In genomic region chr11:77568306-77568705, GRCh38 we compare ENCODE assay signal across 37 cellular contexts. TPM values are rescaled to one million over a fixed set of nuclear protein-coding genes. Genes with fewer than 3 reads are reported as not detected.
"Had no signal": no experiment of that assay in that cellular context is flagged by ENCODE, and none has a peak within 500 bp of the region (broad histone marks: within the 10 kb centered on the region; RNA-seq: fewer than 3 reads in every experiment).

No MANE protein-coding gene starts in this region.

- H3K9me3 ChIP-seq: adrenal gland, breast epithelium had no signal

- DNase-seq: activated CD4-positive, alpha-beta memory T cell treated with anti-CD3 and anti-CD28 coated beads for 36 hours; activated CD4-positive, alpha-beta T cell treated with anti-CD3 and anti-CD28 coated beads for 36 hours; activated CD4-positive, alpha-beta T cell treated with anti-CD3 and anti-CD28 coated beads, Interleukin-2, amount 10 ng/mL, durations not matched to agents 24 days and 14 days; activated CD4-positive, CD25-positive, alpha-beta regulatory T cell; activated CD4-positive, CD25-positive, alpha-beta regulatory T cell treated with anti-CD3 and anti-CD28 coated beads, Interleukin-2, amount 50 U/mL, for 72 hours; activated CD8-positive, alpha-beta memory T cell treated with anti-CD3 and anti-CD28 coated beads, Interleukin-2, amount 10 ng/mL, durations not matched to agents 7 days and 5 days; activated CD8-positive, alpha-beta memory T cell treated with anti-CD3 and anti-CD28 coated beads, Interleukin-2, amount 50 U/mL, for 4 hours; activated CD8-positive, alpha-beta T cell treated with anti-CD3 and anti-CD28 coated beads, Interleukin-2, amount 10 ng/mL, durations not matched to agents 7 days and 5 days; activated effector memory CD4-positive, alpha-beta T cell treated with anti-CD3 and anti-CD28 coated beads, Interleukin-2, amount 50 U/mL, for 16 hours; activated naive CD4-positive, alpha-beta T cell treated with anti-CD3 and anti-CD28 coated beads for 36 hours; activated naive CD8-positive, alpha-beta T cell treated with anti-CD3 and anti-CD28 coated beads for 36 hours; activated naive CD8-positive, alpha-beta T cell treated with anti-CD3 and anti-CD28 coated beads, Interleukin-2, amount 50 U/mL, for 24 hours; activated T-cell treated with anti-CD3 and anti-CD28 coated beads, Interleukin-2, amount 50 U/mL, for 1 hour; activated T-cell treated with anti-CD3 and anti-CD28 coated beads, Interleukin-2, amount 50 U/mL, for 48 hours; adrenal gland; amygdala; aorta; central memory CD4-positive, alpha-beta T cell; cerebellar nuclear complex; dorsolateral prefrontal cortex; effector memory CD4-positive, alpha-beta T cell; endodermal cell; foreskin fibroblast; head of caudate nucleus; T-helper 1 cell; T-helper 17 cell; T1000 had no signal

- H3K36me3 Mint-ChIP-seq: activated CD4-positive, alpha-beta memory T cell treated with anti-CD3 and anti-CD28 coated beads for 36 hours; activated CD8-positive, alpha-beta memory T cell treated with anti-CD3 and anti-CD28 coated beads, Interleukin-2, amount 10 ng/mL, durations not matched to agents 7 days and 5 days; activated naive CD8-positive, alpha-beta T cell treated with anti-CD3 and anti-CD28 coated beads for 36 hours; brain had no signal

- H3K4me1 Mint-ChIP-seq: activated CD4-positive, alpha-beta T cell treated with anti-CD3 and anti-CD28 coated beads for 36 hours; activated CD4-positive, alpha-beta T cell treated with anti-CD3 and anti-CD28 coated beads, Interleukin-2, amount 10 ng/mL, durations not matched to agents 24 days and 14 days; activated CD8-positive, alpha-beta memory T cell treated with anti-CD3 and anti-CD28 coated beads, Interleukin-2, amount 10 ng/mL, durations not matched to agents 7 days and 5 days; activated naive CD4-positive, alpha-beta T cell treated with anti-CD3 and anti-CD28 coated beads, Interleukin-2, amount 50 U/mL, for 24 hours; activated naive CD8-positive, alpha-beta T cell treated with anti-CD3 and anti-CD28 coated beads for 36 hours; activated naive CD8-positive, alpha-beta T cell treated with anti-CD3 and anti-CD28 coated beads, Interleukin-2, amount 50 U/mL, for 24 hours; brain had no signal

- H3K4me1 ChIP-seq: breast epithelium had no signal

- H3K27ac Mint-ChIP-seq: activated CD4-positive, alpha-beta memory T cell treated with anti-CD3 and anti-CD28 coated beads for 36 hours; activated CD4-positive, alpha-beta T cell treated with anti-CD3 and anti-CD28 coated beads for 36 hours; activated CD4-positive, alpha-beta T cell treated with anti-CD3 and anti-CD28 coated beads, Interleukin-2, amount 10 ng/mL, durations not matched to agents 24 days and 14 days; activated CD8-positive, alpha-beta memory T cell treated with anti-CD3 and anti-CD28 coated beads, Interleukin-2, amount 10 ng/mL, durations not matched to agents 7 days and 5 days; activated CD8-positive, alpha-beta T cell treated with anti-CD3 and anti-CD28 coated beads, Interleukin-2, amount 10 ng/mL, durations not matched to agents 7 days and 5 days; activated naive CD4-positive, alpha-beta T cell treated with anti-CD3 and anti-CD28 coated beads for 36 hours; activated naive CD4-positive, alpha-beta T cell treated with anti-CD3 and anti-CD28 coated beads, Interleukin-2, amount 50 U/mL, for 24 hours; activated naive CD8-positive, alpha-beta T cell treated with anti-CD3 and anti-CD28 coated beads for 36 hours; activated naive CD8-positive, alpha-beta T cell treated with anti-CD3 and anti-CD28 coated beads, Interleukin-2, amount 50 U/mL, for 24 hours; activated T-helper 1 cell treated with anti-CD3 and anti-CD28 coated beads, Interleukin-12 subunit alpha, Interleukin-12 subunit beta, Interleukin-2, Interleukin-4 antibody, amounts not matched to agents 30 ng/mL and 10 ng/mL and 1 ng/mL, durations not matched to agents 14 hours and 24 hours and 36 hours; activated T-helper 2 cell treated with anti-CD3 and anti-CD28 coated beads, Interferon-gamma antibody, Interleukin-2, Interleukin-4, amounts not matched to agents 10 μg/mL and 5 μg/mL and 100 μg/mL, durations not matched to agents 14 hours and 24 hours and 36 hours; brain; dendritic cell treated with granulocyte-macrophage colony-stimulating factor and Interleukin-4, amounts not matched to agents 40 ng/mL and 50 ng/mL, for 4 days; endodermal cell; T-helper 17 cell; T-helper 2 cell treated with Interferon-gamma antibody and Interleukin-4, amounts not matched to agents 5 μg/mL and 100 μg/mL, for 36 hours had no signal

- H3K4me3 Mint-ChIP-seq: activated CD4-positive, alpha-beta memory T cell treated with anti-CD3 and anti-CD28 coated beads for 36 hours; activated CD4-positive, alpha-beta T cell treated with anti-CD3 and anti-CD28 coated beads for 36 hours; activated CD4-positive, alpha-beta T cell treated with anti-CD3 and anti-CD28 coated beads, Interleukin-2, amount 10 ng/mL, durations not matched to agents 24 days and 14 days; activated CD8-positive, alpha-beta memory T cell treated with anti-CD3 and anti-CD28 coated beads, Interleukin-2, amount 10 ng/mL, durations not matched to agents 7 days and 5 days; activated CD8-positive, alpha-beta T cell treated with anti-CD3 and anti-CD28 coated beads, Interleukin-2, amount 10 ng/mL, durations not matched to agents 7 days and 5 days; activated naive CD4-positive, alpha-beta T cell treated with anti-CD3 and anti-CD28 coated beads for 36 hours; activated naive CD4-positive, alpha-beta T cell treated with anti-CD3 and anti-CD28 coated beads, Interleukin-2, amount 50 U/mL, for 24 hours; activated naive CD8-positive, alpha-beta T cell treated with anti-CD3 and anti-CD28 coated beads for 36 hours; activated naive CD8-positive, alpha-beta T cell treated with anti-CD3 and anti-CD28 coated beads, Interleukin-2, amount 50 U/mL, for 24 hours; activated T-helper 1 cell treated with anti-CD3 and anti-CD28 coated beads, Interleukin-12 subunit alpha, Interleukin-12 subunit beta, Interleukin-2, Interleukin-4 antibody, amounts not matched to agents 30 ng/mL and 10 ng/mL and 1 ng/mL, durations not matched to agents 14 hours and 24 hours and 36 hours; brain; dendritic cell treated with granulocyte-macrophage colony-stimulating factor and Interleukin-4, amounts not matched to agents 40 ng/mL and 50 ng/mL, for 4 days; endodermal cell; T-helper 17 cell; T-helper 2 cell treated with Interferon-gamma antibody and Interleukin-4, amounts not matched to agents 5 μg/mL and 100 μg/mL, for 36 hours had no signal

- ATAC-seq: activated CD4-positive, alpha-beta T cell treated with anti-CD3 and anti-CD28 coated beads for 36 hours; activated CD8-positive, alpha-beta memory T cell treated with anti-CD3 and anti-CD28 coated beads, Interleukin-2, amount 10 ng/mL, durations not matched to agents 7 days and 5 days; activated CD8-positive, alpha-beta T cell treated with anti-CD3 and anti-CD28 coated beads, Interleukin-2, amount 10 ng/mL, durations not matched to agents 7 days and 5 days; activated naive CD8-positive, alpha-beta T cell treated with anti-CD3 and anti-CD28 coated beads, Interleukin-2, amount 50 U/mL, for 24 hours; esophagus mucosa; T-helper 17 cell had no signal

- H3K27me3 ChIP-seq: adrenal gland, breast epithelium, cardiac muscle cell, dorsolateral prefrontal cortex had no signal

- H3K9me3 Mint-ChIP-seq: activated CD4-positive, alpha-beta memory T cell treated with anti-CD3 and anti-CD28 coated beads for 36 hours; activated CD4-positive, alpha-beta T cell treated with anti-CD3 and anti-CD28 coated beads, Interleukin-2, amount 10 ng/mL, durations not matched to agents 24 days and 14 days; activated naive CD4-positive, alpha-beta T cell treated with anti-CD3 and anti-CD28 coated beads for 36 hours; activated T-helper 1 cell treated with anti-CD3 and anti-CD28 coated beads, Interleukin-12 subunit alpha, Interleukin-12 subunit beta, Interleukin-2, Interleukin-4 antibody, amounts not matched to agents 30 ng/mL and 10 ng/mL and 1 ng/mL, durations not matched to agents 14 hours and 24 hours and 36 hours; activated T-helper 2 cell treated with anti-CD3 and anti-CD28 coated beads, Interferon-gamma antibody, Interleukin-2, Interleukin-4, amounts not matched to agents 10 μg/mL and 5 μg/mL and 100 μg/mL, durations not matched to agents 14 hours and 24 hours and 36 hours; dendritic cell treated with granulocyte-macrophage colony-stimulating factor and Interleukin-4, amounts not matched to agents 40 ng/mL and 50 ng/mL, for 4 days; T-helper 2 cell treated with Interferon-gamma antibody and Interleukin-4, amounts not matched to agents 5 μg/mL and 100 μg/mL, for 36 hours had no signal

- H3K4me3 ChIP-seq: adrenal gland, breast epithelium, cardiac muscle cell, coronary artery, dorsolateral prefrontal cortex had no signal

- H3K27ac ChIP-seq: adrenal gland, breast epithelium, cardiac muscle cell, coronary artery, dorsolateral prefrontal cortex had no signal

- H3K36me3 ChIP-seq: adrenal gland, breast epithelium, cardiac muscle cell had no signal

RNA-seq across cellular contexts. Expression of gene AQP11, which starts 21.4 kb away (rescaled TPM):
- total RNA-seq: aorta, esophagus mucosa had no signal
